In genomic region chr17:66228887-66229782, GRCh38 we compare ENCODE assay signal across 1 cellular context.
TF ChIP-seq lines count a peak whose summit lies in the region.

A gene with protein sequence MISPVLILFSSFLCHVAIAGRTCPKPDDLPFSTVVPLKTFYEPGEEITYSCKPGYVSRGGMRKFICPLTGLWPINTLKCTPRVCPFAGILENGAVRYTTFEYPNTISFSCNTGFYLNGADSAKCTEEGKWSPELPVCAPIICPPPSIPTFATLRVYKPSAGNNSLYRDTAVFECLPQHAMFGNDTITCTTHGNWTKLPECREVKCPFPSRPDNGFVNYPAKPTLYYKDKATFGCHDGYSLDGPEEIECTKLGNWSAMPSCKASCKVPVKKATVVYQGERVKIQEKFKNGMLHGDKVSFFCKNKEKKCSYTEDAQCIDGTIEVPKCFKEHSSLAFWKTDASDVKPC (minus strand): TSS chr17:66229415. CDS start chr17:66229379, 36 bp downstream.

TF ChIP-seq in HepG2, 621 proteins besides CTCF, POLR2A, EP300 and RAD21 (continued from another document and continues in another):
- TF ChIP-seq, protein P1, sequence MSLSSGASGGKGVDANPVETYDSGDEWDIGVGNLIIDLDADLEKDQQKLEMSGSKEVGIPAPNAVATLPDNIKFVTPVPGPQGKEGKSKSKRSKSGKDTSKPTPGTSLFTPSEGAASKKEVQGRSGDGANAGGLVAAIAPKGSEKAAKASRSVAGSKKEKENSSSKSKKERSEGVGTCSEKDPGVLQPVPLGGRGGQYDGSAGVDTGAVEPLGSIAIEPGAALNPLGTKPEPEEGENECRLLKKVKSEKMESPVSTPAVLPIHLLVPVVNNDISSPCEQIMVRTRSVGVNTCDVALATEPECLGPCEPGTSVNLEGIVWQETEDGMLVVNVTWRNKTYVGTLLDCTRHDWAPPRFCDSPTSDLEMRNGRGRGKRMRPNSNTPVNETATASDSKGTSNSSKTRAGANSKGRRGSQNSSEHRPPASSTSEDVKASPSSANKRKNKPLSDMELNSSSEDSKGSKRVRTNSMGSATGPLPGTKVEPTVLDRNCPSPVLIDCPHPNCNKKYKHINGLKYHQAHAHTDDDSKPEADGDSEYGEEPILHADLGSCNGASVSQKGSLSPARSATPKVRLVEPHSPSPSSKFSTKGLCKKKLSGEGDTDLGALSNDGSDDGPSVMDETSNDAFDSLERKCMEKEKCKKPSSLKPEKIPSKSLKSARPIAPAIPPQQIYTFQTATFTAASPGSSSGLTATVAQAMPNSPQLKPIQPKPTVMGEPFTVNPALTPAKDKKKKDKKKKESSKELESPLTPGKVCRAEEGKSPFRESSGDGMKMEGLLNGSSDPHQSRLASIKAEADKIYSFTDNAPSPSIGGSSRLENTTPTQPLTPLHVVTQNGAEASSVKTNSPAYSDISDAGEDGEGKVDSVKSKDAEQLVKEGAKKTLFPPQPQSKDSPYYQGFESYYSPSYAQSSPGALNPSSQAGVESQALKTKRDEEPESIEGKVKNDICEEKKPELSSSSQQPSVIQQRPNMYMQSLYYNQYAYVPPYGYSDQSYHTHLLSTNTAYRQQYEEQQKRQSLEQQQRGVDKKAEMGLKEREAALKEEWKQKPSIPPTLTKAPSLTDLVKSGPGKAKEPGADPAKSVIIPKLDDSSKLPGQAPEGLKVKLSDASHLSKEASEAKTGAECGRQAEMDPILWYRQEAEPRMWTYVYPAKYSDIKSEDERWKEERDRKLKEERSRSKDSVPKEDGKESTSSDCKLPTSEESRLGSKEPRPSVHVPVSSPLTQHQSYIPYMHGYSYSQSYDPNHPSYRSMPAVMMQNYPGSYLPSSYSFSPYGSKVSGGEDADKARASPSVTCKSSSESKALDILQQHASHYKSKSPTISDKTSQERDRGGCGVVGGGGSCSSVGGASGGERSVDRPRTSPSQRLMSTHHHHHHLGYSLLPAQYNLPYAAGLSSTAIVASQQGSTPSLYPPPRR (CRISPR knock-in tag; IDR thresholded peaks at IDR 0.05; ENCODE audit: borderline replicate concordance) = 0 out of 2 replicates have a peak, but pooled peaks have one; percentile 40
- TF ChIP-seq, protein P2, sequence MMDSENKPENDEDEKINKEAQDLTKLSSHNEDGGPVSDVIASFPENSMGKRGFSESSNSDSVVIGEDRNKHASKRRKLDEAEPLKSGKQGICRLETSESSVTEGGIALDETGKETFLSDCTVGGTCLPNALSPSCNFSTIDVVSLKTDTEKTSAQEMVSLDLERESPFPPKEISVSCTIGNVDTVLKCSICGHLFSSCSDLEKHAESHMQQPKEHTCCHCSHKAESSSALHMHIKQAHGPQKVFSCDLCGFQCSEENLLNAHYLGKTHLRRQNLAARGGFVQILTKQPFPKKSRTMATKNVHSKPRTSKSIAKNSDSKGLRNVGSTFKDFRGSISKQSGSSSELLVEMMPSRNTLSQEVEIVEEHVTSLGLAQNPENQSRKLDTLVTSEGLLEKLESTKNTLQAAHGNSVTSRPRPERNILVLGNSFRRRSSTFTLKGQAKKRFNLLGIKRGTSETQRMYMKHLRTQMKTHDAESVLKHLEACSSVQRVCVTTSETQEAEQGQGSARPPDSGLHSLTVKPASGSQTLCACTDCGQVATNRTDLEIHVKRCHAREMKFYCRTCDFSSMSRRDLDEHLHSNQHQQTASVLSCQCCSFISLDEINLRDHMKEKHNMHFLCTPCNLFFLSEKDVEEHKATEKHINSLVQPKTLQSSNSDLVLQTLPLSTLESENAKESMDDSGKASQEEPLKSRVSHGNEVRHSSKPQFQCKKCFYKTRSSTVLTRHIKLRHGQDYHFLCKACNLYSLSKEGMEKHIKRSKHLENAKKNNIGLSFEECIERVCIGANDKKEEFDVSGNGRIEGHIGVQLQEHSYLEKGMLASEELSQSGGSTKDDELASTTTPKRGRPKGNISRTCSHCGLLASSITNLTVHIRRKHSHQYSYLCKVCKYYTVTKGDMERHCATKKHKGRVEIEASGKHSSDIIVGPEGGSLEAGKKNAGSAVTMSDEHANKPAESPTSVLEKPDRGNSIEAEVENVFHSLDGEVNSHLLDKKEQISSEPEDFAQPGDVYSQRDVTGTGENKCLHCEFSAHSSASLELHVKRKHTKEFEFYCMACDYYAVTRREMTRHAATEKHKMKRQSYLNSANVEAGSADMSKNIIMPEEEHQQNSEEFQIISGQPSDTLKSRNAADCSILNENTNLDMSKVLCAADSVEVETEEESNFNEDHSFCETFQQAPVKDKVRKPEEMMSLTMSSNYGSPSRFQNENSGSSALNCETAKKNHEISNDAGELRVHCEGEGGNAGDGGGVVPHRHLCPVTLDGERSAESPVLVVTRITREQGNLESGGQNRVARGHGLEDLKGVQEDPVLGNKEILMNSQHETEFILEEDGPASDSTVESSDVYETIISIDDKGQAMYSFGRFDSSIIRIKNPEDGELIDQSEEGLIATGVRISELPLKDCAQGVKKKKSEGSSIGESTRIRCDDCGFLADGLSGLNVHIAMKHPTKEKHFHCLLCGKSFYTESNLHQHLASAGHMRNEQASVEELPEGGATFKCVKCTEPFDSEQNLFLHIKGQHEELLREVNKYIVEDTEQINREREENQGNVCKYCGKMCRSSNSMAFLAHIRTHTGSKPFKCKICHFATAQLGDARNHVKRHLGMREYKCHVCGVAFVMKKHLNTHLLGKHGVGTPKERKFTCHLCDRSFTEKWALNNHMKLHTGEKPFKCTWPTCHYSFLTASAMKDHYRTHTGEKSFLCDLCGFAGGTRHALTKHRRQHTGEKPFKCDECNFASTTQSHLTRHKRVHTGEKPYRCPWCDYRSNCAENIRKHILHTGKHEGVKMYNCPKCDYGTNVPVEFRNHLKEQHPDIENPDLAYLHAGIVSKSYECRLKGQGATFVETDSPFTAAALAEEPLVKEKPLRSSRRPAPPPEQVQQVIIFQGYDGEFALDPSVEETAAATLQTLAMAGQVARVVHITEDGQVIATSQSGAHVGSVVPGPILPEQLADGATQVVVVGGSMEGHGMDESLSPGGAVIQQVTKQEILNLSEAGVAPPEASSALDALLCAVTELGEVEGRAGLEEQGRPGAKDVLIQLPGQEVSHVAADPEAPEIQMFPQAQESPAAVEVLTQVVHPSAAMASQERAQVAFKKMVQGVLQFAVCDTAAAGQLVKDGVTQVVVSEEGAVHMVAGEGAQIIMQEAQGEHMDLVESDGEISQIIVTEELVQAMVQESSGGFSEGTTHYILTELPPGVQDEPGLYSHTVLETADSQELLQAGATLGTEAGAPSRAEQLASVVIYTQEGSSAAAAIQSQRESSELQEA (CRISPR knock-in tag; IDR thresholded peaks at IDR 0.05; ENCODE audit: not compliant biosample characterization) = peak; percentile 59
- TF ChIP-seq KAT2B (IDR thresholded peaks at IDR 0.05; ENCODE audit: borderline replicate concordance, low read depth, low read length) (no peak), FOXK1 (CRISPR knock-in tag; IDR thresholded peaks at IDR 0.05; ENCODE audit: borderline replicate concordance, low read depth) (peak; percentile 72; the same call in 1 of the 2 replicates), XBP1 (CRISPR knock-in tag; IDR thresholded peaks at IDR 0.05) (peak; percentile 85; the same call in 1 of the 2 replicates), ZNF12 (CRISPR knock-in tag; IDR thresholded peaks at IDR 0.05) (peak; percentile 92), MYC (CRISPR knock-in tag; IDR thresholded peaks at IDR 0.05; ENCODE audit: borderline replicate concordance) (peak; percentile 24; the same call in 1 of the 2 replicates), ZNF136 (CRISPR knock-in tag; IDR thresholded peaks at IDR 0.05; ENCODE audit: low read depth) (no peak; the same call in 1 of the 2 replicates), ZFX (CRISPR knock-in tag; IDR thresholded peaks at IDR 0.05; ENCODE audit: low read depth) (peak; percentile 50), ZNF383 (CRISPR knock-in tag; IDR thresholded peaks at IDR 0.05; ENCODE audit: borderline replicate concordance) (0 out of 2 replicates have a peak, but pooled peaks have one; percentile 16), ZBTB43 (CRISPR knock-in tag; conservative IDR thresholded peaks at IDR 0.05) (peak; percentile 85), MEF2D (CRISPR knock-in tag; IDR thresholded peaks at IDR 0.05) (peak; percentile 86; the same call in 1 of the 2 replicates), ZGPAT (CRISPR knock-in tag; IDR thresholded peaks at IDR 0.05) (peak; percentile 81), ATF2 (CRISPR knock-in tag; IDR thresholded peaks at IDR 0.05) (peak; percentile 83; the same call in 1 of the 2 replicates), ZNF605 (CRISPR knock-in tag; IDR thresholded peaks at IDR 0.05) (no peak), ZNF24 (IDR thresholded peaks at IDR 0.05) (peak; percentile 51; the same call in 1 of the 2 replicates), ZNF790 (CRISPR knock-in tag; IDR thresholded peaks at IDR 0.05; ENCODE audit: borderline replicate concordance) (no peak), ZNF101 (CRISPR knock-in tag; IDR thresholded peaks at IDR 0.05; ENCODE audit: borderline replicate concordance, low read depth) (peak; percentile 47; the same call in 1 of the 2 replicates), TCF7L2 (IDR thresholded peaks at IDR 0.05; ENCODE audit: low read depth, low read length) (peak; percentile 63; the same call in 1 of the 2 replicates), PAXIP1 (CRISPR knock-in tag; conservative IDR thresholded peaks at IDR 0.05) (peak; percentile 96), ZNF446 (CRISPR knock-in tag; IDR thresholded peaks at IDR 0.05) (peak; percentile 45; the same call in 1 of the 2 replicates)
- TF ChIP-seq, protein P3, sequence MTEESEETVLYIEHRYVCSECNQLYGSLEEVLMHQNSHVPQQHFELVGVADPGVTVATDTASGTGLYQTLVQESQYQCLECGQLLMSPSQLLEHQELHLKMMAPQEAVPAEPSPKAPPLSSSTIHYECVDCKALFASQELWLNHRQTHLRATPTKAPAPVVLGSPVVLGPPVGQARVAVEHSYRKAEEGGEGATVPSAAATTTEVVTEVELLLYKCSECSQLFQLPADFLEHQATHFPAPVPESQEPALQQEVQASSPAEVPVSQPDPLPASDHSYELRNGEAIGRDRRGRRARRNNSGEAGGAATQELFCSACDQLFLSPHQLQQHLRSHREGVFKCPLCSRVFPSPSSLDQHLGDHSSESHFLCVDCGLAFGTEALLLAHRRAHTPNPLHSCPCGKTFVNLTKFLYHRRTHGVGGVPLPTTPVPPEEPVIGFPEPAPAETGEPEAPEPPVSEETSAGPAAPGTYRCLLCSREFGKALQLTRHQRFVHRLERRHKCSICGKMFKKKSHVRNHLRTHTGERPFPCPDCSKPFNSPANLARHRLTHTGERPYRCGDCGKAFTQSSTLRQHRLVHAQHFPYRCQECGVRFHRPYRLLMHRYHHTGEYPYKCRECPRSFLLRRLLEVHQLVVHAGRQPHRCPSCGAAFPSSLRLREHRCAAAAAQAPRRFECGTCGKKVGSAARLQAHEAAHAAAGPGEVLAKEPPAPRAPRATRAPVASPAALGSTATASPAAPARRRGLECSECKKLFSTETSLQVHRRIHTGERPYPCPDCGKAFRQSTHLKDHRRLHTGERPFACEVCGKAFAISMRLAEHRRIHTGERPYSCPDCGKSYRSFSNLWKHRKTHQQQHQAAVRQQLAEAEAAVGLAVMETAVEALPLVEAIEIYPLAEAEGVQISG (CRISPR knock-in tag; IDR thresholded peaks at IDR 0.05) = peak; percentile 26
- TF ChIP-seq, protein P4, sequence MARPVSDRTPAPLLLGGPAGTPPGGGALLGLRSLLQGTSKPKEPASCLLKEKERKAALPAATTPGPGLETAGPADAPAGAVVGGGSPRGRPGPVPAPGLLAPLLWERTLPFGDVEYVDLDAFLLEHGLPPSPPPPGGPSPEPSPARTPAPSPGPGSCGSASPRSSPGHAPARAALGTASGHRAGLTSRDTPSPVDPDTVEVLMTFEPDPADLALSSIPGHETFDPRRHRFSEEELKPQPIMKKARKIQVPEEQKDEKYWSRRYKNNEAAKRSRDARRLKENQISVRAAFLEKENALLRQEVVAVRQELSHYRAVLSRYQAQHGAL (CRISPR knock-in tag; IDR thresholded peaks at IDR 0.05; ENCODE audit: not compliant biosample characterization) = no peak
